8 cellular contexts compared by ENCODE assay signal in the genomic region with DNA sequence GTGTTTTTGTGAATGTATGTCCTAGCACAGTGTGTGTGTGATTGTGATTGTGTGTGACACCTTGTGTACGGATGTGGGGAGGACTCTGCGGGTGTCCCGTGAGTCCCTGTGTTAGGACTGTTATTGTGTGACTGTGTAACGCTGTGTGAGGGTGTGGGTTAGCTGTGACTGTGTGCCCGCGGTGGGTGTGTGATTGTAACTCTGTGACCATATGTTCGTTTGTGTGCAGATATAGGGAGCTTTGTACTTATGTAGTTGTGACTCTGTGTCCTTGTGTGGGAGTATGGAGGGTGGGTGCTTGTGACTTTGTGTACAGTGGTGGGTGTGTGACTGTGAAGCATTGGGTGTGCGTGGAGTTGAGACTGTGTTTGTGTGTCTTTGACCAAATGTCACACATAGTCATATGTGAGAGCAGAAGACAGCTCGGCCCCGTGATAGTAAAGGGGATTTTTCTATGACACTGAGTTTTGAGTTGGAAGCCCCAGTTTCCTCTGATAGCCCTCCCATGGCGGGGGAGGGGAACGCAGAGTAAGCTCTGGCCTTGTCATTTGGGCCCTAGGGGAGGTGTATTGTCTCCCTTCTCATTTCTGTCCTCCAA. TPM values are rescaled to one million over a fixed set of nuclear protein-coding genes. Genes with fewer than 3 reads are reported as not detected.
DNase-seq lines count a peak whose midpoint lies in the region; ATAC-seq and TF ChIP-seq lines count a peak whose summit lies in the region.

No MANE protein-coding gene starts in this region.

- H3K9me3 Mint-ChIP-seq in Calu3 (ENCODE audit: low read depth, unreplicated experiment): peaks cover 7% of the 10 kb centered on the region
- H3K9me3 Mint-ChIP-seq in immature natural killer cell: peaks cover 8 to 35% (median 19%) of the 10 kb centered on the region in 6 donors

- peaks cover 0 to 19% of the 10 kb centered on the region in 2 donors for H3K4me1 ChIP-seq in adrenal gland (replicated peaks in 1 of 2)

- H3K27ac ChIP-seq in KOPT-K1 (ENCODE audit: low read depth, low read length, poor library complexity, severe bottlenecking): peak overlapping the region; percentile 75
- H3K27ac ChIP-seq in adrenal gland: peak overlapping the region; percentile 55 to 93 (median 89)

- peak overlapping the region; percentile 100 for H3K4me3 Mint-ChIP-seq in Calu3 (ENCODE audit: low read depth, unreplicated experiment)
- H3K4me3 Mint-ChIP-seq in immature natural killer cell: peak overlapping the region; percentile 93 to 100 (median 98)

- H3K9me3 ChIP-seq in KOPT-K1 (ENCODE audit: insufficient read depth, low read length, poor library complexity, severe bottlenecking) (peaks cover 44% of the 10 kb centered on the region), adrenal gland (replicated peaks in 1 of 3) (peaks cover 0 to 12% (median 0%) of the 10 kb centered on the region in 3 donors)

- H3K27me3 Mint-ChIP-seq in Calu3 (ENCODE audit: unreplicated experiment): no peaks in the 10 kb centered on the region
- peaks cover 5 to 17% (median 10%) of the 10 kb centered on the region in 3 donors for H3K27me3 Mint-ChIP-seq in immature natural killer cell (ENCODE audit: low read depth in 3 of 3)

- no peaks in the 10 kb centered on the region for H3K27me3 ChIP-seq in adrenal gland

- no peak for DNase-seq in Calu3
- peak in 3 of 7 donors; percentile 5 to 24 (median 21) for DNase-seq in adrenal gland
- peak; percentile 33 to 49 (median 45) for DNase-seq in immature natural killer cell
- peak; percentile 1 to 7 for DNase-seq in stimulated activated CD4-positive, alpha-beta T cell treated with anti-CD3 and anti-CD28 coated beads, Interleukin-4, amount 100 ng/mL, for 4 hours
- DNase-seq in GDM1 (lab: John Stamatoyannopoulos, UW): no peak
- DNase-seq in LoVo (ENCODE audit: low spot score): no peak

- intact Hi-C loops in Calu3 (cut with micrococcal nuclease; ENCODE audit: unreplicated experiment): loop anchor here (5.0 kb wide), 1 partner anchor 43 kb away; a partner anchor contains a TSS
- intact Hi-C loops in adrenal gland (cut with DNase I): no loop called here

- H3K4me1 Mint-ChIP-seq in Calu3 (ENCODE audit: low read depth, unreplicated experiment) (peaks cover 11% of the 10 kb centered on the region), immature natural killer cell (peaks cover 24 to 31% of the 10 kb centered on the region in 2 donors)

- TF ChIP-seq CTCF in Calu3 (IDR thresholded peaks at IDR 0.05; ENCODE audit: unreplicated experiment) (no peak), adrenal gland (IDR thresholded peaks at IDR 0.05) (no peak)

- H3K4me3 ChIP-seq in adrenal gland: peak overlapping the region; percentile 21 to 93 (median 65)

- H3K36me3 ChIP-seq in KOPT-K1 (ENCODE audit: insufficient read depth, low read length): peaks cover 26% of the 10 kb centered on the region
- no peaks in the 10 kb centered on the region for H3K36me3 ChIP-seq in adrenal gland (replicated peaks in 1 of 2)

- peak; percentile 27 for ATAC-seq in GM19467 (IDR thresholded peaks at IDR 0.05; ENCODE audit: unreplicated experiment)

- CTCF ChIA-PET in Calu3 (lab: Charles Lee): interaction anchor here (0.6 to 1.3 kb wide), 4 partner anchors 45 to 1207 kb away, joined by 3 to 5 read pairs (median 3); a partner anchor contains a TSS

- no peak for TF ChIP-seq POLR2A in adrenal gland (IDR thresholded peaks at IDR 0.05)

- TSS peak; percentile 76 for BruUV-seq in Calu3 (replicated peaks; lab: Mats Ljungman, UMichigan)

- 8 to 16% (median 11%) methylated on average over 12 of the region's 12 CpGs for WGBS in adrenal gland, 4 donors

- H3K27ac Mint-ChIP-seq in Calu3 (ENCODE audit: unreplicated experiment): peak overlapping the region; percentile 98
- H3K27ac Mint-ChIP-seq in immature natural killer cell: peak overlapping the region; percentile 93 to 99 (median 96)

- peaks cover 28% of the 10 kb centered on the region for H3K36me3 Mint-ChIP-seq in Calu3 (ENCODE audit: insufficient read depth, unreplicated experiment)
- H3K36me3 Mint-ChIP-seq in immature natural killer cell: peaks cover 22 to 25% (median 23%) of the 10 kb centered on the region in 3 donors

RNA-seq across cellular contexts. Expression of a gene that starts 0.9 kb away (rescaled TPM):
- 14.1 and 17.8 TPM in 2 replicates for total RNA-seq in Calu3 (2022)
- total RNA-seq in adrenal gland: 10 to 100 TPM in 6 of 8 donors, 1 to 10 TPM in 2; 9.4 to 16.0 (median 11.8) TPM
- polyA plus RNA-seq in adrenal gland: 10 to 100 TPM in 1 of 3 donors, 1 to 10 TPM in 2; 2.2 to 16.5 (median 3.2) TPM
- 10 to 100 TPM in 1 of 3 donors, 1 to 10 TPM in 2; 2.9 to 17.3 (median 6.4) TPM for polyA plus RNA-seq in immature natural killer cell

RNA-seq across cellular contexts. Expression of a gene that starts 39.7 kb away (rescaled TPM):
- 12.0 and 13.0 TPM in 2 replicates for total RNA-seq in Calu3 (2022)
- 10 to 100 TPM in 6 of 8 donors, 1 to 10 TPM in 2; 7.4 to 20.9 (median 12.6) TPM for total RNA-seq in adrenal gland
- polyA plus RNA-seq in adrenal gland: 10 to 100 TPM in 2 of 3 donors, 1 to 10 TPM in 1; 9.5 to 12.3 (median 10.6) TPM
- 10 to 100 TPM; 10.9 to 14.3 (median 11.6) TPM for polyA plus RNA-seq in immature natural killer cell

RNA-seq across cellular contexts. Expression of a gene that starts 44.1 kb away (rescaled TPM):
- 8.9 and 11.9 TPM in 2 replicates for total RNA-seq in Calu3 (2022)
- total RNA-seq in adrenal gland: 10 to 100 TPM in 7 of 8 donors, 1 to 10 TPM in 1; 6.0 to 21.4 (median 17.2) TPM
- polyA plus RNA-seq in adrenal gland: 10 to 100 TPM in 2 of 3 donors, 1 to 10 TPM in 1; 8.1 to 16.1 (median 14.4) TPM
- 1 to 10 TPM; 3.3 to 5.3 (median 4.1) TPM for polyA plus RNA-seq in immature natural killer cell

Comparison
In these comparisons a context has a peak if more than half of its experiments do, and no peak if none do; other contexts are left out.
1. DNase-seq: peak in immature natural killer cell (3 of 3) and stimulated activated CD4-positive, alpha-beta T cell treated with anti-CD3 and anti-CD28 coated beads, Interleukin-4, amount 100 ng/mL, for 4 hours (2 of 2); none in Calu3 (single experiment), GDM1 (single experiment) and LoVo (single experiment).